Comparison of ENCODE assay signal across 8 cellular contexts in genomic region chr1:52920791-52921291, GRCh38.
A peak's percentile ranks its signal among the peaks of the same experiment; 100 is the strongest.
DNase-seq lines count a peak whose midpoint lies in the region; ATAC-seq and TF ChIP-seq lines count a peak whose summit lies in the region.

No MANE protein-coding gene starts in this region.

- H3K4me3 ChIP-seq in HFF-Myc (replicated peaks; ENCODE audit: low read depth, low read length) = peak overlapping the region; percentile 47
- peak overlapping the region; percentile 51 for H3K4me3 ChIP-seq in astrocyte of the spinal cord (ENCODE audit: low read depth, low read length)
- peak overlapping the region; percentile 61 for H3K4me3 ChIP-seq in iPS-20b (ENCODE audit: low read length)

- peak overlapping the region; percentile 24; the same call in 1 of the 2 replicates for H3K9ac ChIP-seq in iPS-20b (ENCODE audit: low read depth, low read length)

- H3K27ac Mint-ChIP-seq in stimulated activated effector memory CD8-positive, alpha-beta T cell treated with anti-CD3 and anti-CD28 coated beads, Interleukin-12 subunit alpha, Interleukin-12 subunit beta, amount 100 ng/mL, for 72 hours = peak overlapping the region; percentile 58

- H3K36me3 Mint-ChIP-seq in stimulated activated effector memory CD8-positive, alpha-beta T cell treated with anti-CD3 and anti-CD28 coated beads, Interleukin-12 subunit alpha, Interleukin-12 subunit beta, amount 100 ng/mL, for 72 hours = peaks cover 6% of the 10 kb centered on the region

- no peaks in the 10 kb centered on the region for H3K36me3 ChIP-seq in iPS-20b (ENCODE audit: insufficient read depth, low read depth, low read length)

- no peaks in the 10 kb centered on the region for H3K4me1 ChIP-seq in iPS-20b (ENCODE audit: insufficient read depth, low read length)

- peak overlapping the region; percentile 78 for H3K4me3 Mint-ChIP-seq in stimulated activated effector memory CD8-positive, alpha-beta T cell treated with anti-CD3 and anti-CD28 coated beads, Interleukin-12 subunit alpha, Interleukin-12 subunit beta, amount 100 ng/mL, for 72 hours

- DNase-seq in HFF-Myc (ENCODE audit: extremely low read depth, low read depth) = no peak
- DNase-seq in astrocyte of the spinal cord (ENCODE audit: low read depth, low spot score) = no peak
- no peak for DNase-seq in stimulated activated effector memory CD8-positive, alpha-beta T cell treated with anti-CD3 and anti-CD28 coated beads, Interleukin-12 subunit alpha, Interleukin-12 subunit beta, amount 100 ng/mL, for 72 hours (ENCODE audit: low spot score in 2 of 2)
- DNase-seq in NCI-H2171 (lab: John Stamatoyannopoulos, UW) = no peak
- no peak for DNase-seq in COLO668 (lab: John Stamatoyannopoulos, UW; ENCODE audit: unreplicated experiment)
- DNase-seq in HK-2 (ENCODE audit: unreplicated experiment) = no peak
- no peak for DNase-seq in NCI-H1048 (lab: John Stamatoyannopoulos, UW)

- no peaks in the 10 kb centered on the region for H3K9me3 Mint-ChIP-seq in stimulated activated effector memory CD8-positive, alpha-beta T cell treated with anti-CD3 and anti-CD28 coated beads, Interleukin-12 subunit alpha, Interleukin-12 subunit beta, amount 100 ng/mL, for 72 hours

- peaks cover 21% of the 10 kb centered on the region for H3K4me1 Mint-ChIP-seq in stimulated activated effector memory CD8-positive, alpha-beta T cell treated with anti-CD3 and anti-CD28 coated beads, Interleukin-12 subunit alpha, Interleukin-12 subunit beta, amount 100 ng/mL, for 72 hours

- H3K27ac ChIP-seq in iPS-20b (ENCODE audit: low read length) = no peak overlapping the region

- TF ChIP-seq CTCF in HFF-Myc (IDR thresholded peaks at IDR 0.05; ENCODE audit: low read depth, low read length, missing control alignments) (no peak), astrocyte of the spinal cord (IDR thresholded peaks at IDR 0.05; ENCODE audit: low read depth, low read length) (no peak)

- no peak for ATAC-seq in stimulated activated effector memory CD8-positive, alpha-beta T cell treated with anti-CD3 and anti-CD28 coated beads, Interleukin-12 subunit alpha, Interleukin-12 subunit beta, amount 100 ng/mL, for 72 hours

- peaks cover 56% of the 10 kb centered on the region for H3K27me3 ChIP-seq in iPS-20b (ENCODE audit: insufficient read depth, low read length)

- in situ Hi-C loops in astrocyte of the spinal cord (cut with HindIII; ENCODE audit: low sequenced_read_pairs) = no loop called here

- H3K9me3 ChIP-seq in iPS-20b (ENCODE audit: insufficient read depth, low read depth, low read length) = peaks cover 2% of the 10 kb centered on the region; the same call in 1 of the 2 replicates
